In the genomic region with DNA sequence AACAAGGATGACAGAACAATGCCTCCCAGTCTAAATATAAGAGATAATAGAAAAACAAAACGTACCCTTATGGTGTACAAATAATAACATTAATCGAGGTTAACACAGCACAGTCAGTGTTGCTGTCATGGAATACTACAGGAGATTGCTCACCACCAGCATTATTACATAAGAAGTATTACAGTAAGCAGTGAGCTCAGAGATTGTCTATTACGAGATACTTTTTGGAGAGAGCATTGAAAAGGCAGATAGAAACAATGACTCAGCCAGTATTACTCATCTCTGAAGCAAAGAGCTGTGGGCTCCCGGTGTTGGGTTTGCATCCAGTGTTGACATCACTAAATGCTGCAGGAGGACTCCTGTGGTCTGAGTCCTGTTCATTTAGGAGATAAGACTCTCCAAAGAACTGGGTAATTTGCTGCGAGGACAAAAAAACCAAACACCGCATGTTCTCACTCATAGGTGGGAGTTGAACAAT, we compare ENCODE assay signal across 1 cellular context.
A peak's percentile ranks its signal among the peaks of the same experiment; 100 is the strongest.
TF ChIP-seq lines count a peak whose summit lies in the region.

No MANE protein-coding gene starts in this region.

TF ChIP-seq in K562, 482 proteins besides CTCF, POLR2A, EP300 and RAD21 (continued from another document and continues in another):
- TF ChIP-seq TEAD1 (CRISPR knock-in tag; IDR thresholded peaks at IDR 0.05) (no peak), C11orf30 (IDR thresholded peaks at IDR 0.05; ENCODE audit: low read depth) (peak; percentile 23; the same call in 1 of the 2 replicates), EWSR1 (IDR thresholded peaks at IDR 0.05; ENCODE audit: borderline replicate concordance, low read depth, partially characterized antibody) (no peak), ZNF707 (CRISPR knock-in tag; conservative IDR thresholded peaks at IDR 0.05) (no peak), BDP1 (IDR thresholded peaks at IDR 0.05; ENCODE audit: insufficient read depth, insufficient read length) (no peak), DDX20 (tag; IDR thresholded peaks at IDR 0.05; ENCODE audit: low read depth) (no peak), ATF1 (CRISPR knock-in tag; IDR thresholded peaks at IDR 0.05) (no peak), ATF1 (tag; IDR thresholded peaks at IDR 0.05) (peak; percentile 36; the same call in 1 of the 2 replicates), GTF2A2 (tag; IDR thresholded peaks at IDR 0.05) (no peak), ARNT (IDR thresholded peaks at IDR 0.05) (no peak), ZNF445 (CRISPR knock-in tag; IDR thresholded peaks at IDR 0.05; ENCODE audit: low read depth) (no peak), ZNF431 (CRISPR knock-in tag; IDR thresholded peaks at IDR 0.05) (no peak), ZNF184 (CRISPR knock-in tag; IDR thresholded peaks at IDR 0.05) (no peak), JUND (IDR thresholded peaks at IDR 0.05; ENCODE audit: borderline replicate concordance, low read depth, low read length) (peak; percentile 71; the same call in 1 of the 2 replicates), JUND (tag; IDR thresholded peaks at IDR 0.05; ENCODE audit: borderline replicate concordance, low read depth, low read length) (peak; percentile 83; the same call in 2 of the 3 replicates), ZC3H4 (CRISPR knock-in tag; IDR thresholded peaks at IDR 0.05; ENCODE audit: borderline replicate concordance) (no peak), CREM (IDR thresholded peaks at IDR 0.05; ENCODE audit: low read depth) (peak; percentile 59; the same call in 1 of the 2 replicates), TAF1 (IDR thresholded peaks at IDR 0.05; ENCODE audit: control insufficient read depth, extremely low read depth, insufficient read depth, low read length, severe bottlenecking) (no peak), ZBTB1 (CRISPR knock-in tag; IDR thresholded peaks at IDR 0.05; ENCODE audit: borderline replicate concordance, low read depth) (no peak), RBFOX2 (IDR thresholded peaks at IDR 0.05; ENCODE audit: low read depth, low read length) (no peak), NFE2 (IDR thresholded peaks at IDR 0.05; ENCODE audit: low read depth) (peak; percentile 42; the same call in 1 of the 2 replicates), CEBPG (CRISPR knock-in tag; IDR thresholded peaks at IDR 0.05) (no peak), CEBPG (tag; conservative IDR thresholded peaks at IDR 0.05 in 1 of 2, IDR thresholded peaks at IDR 0.05 in 1 of 2) (peak in 1 of 2 experiments; percentile 52; a peak in 2 of 4 replicates), MAFG (tag; conservative IDR thresholded peaks at IDR 0.05) (0 out of 2 replicates have a peak, but pooled peaks have one; percentile 15), MTA2 (IDR thresholded peaks at IDR 0.05; ENCODE audit: low read depth) (no peak), DPF2 (IDR thresholded peaks at IDR 0.05) (no peak), TAF9B (IDR thresholded peaks at IDR 0.05; ENCODE audit: partially characterized antibody) (no peak), SUPT5H (IDR thresholded peaks at IDR 0.05) (no peak), PHB (CRISPR knock-in tag; IDR thresholded peaks at IDR 0.05) (no peak), FOS (IDR thresholded peaks at IDR 0.05; ENCODE audit: extremely low read depth, insufficient read length) (no peak), POLR3A (IDR thresholded peaks at IDR 0.05; ENCODE audit: borderline replicate concordance, extremely low read depth, insufficient read depth, insufficient read length) (no peak), JUN (IDR thresholded peaks at IDR 0.05; ENCODE audit: borderline replicate concordance, low read depth, low read length) (peak; percentile 65; the same call in 1 of the 2 replicates), JUN (CRISPR knock-in tag; IDR thresholded peaks at IDR 0.05; ENCODE audit: borderline replicate concordance) (no peak), RNF2 (IDR thresholded peaks at IDR 0.05) (no peak), CCAR2 (IDR thresholded peaks at IDR 0.05; ENCODE audit: low read depth, low read length) (no peak), HDAC3 (IDR thresholded peaks at IDR 0.05; ENCODE audit: borderline replicate concordance, partially characterized antibody) (no peak), NFRKB (IDR thresholded peaks at IDR 0.05; ENCODE audit: low read depth) (no peak), ZNF57 (CRISPR knock-in tag; IDR thresholded peaks at IDR 0.05) (no peak), KLF6 (CRISPR knock-in tag; IDR thresholded peaks at IDR 0.05; ENCODE audit: borderline replicate concordance) (no peak)
- TF ChIP-seq, protein P1, sequence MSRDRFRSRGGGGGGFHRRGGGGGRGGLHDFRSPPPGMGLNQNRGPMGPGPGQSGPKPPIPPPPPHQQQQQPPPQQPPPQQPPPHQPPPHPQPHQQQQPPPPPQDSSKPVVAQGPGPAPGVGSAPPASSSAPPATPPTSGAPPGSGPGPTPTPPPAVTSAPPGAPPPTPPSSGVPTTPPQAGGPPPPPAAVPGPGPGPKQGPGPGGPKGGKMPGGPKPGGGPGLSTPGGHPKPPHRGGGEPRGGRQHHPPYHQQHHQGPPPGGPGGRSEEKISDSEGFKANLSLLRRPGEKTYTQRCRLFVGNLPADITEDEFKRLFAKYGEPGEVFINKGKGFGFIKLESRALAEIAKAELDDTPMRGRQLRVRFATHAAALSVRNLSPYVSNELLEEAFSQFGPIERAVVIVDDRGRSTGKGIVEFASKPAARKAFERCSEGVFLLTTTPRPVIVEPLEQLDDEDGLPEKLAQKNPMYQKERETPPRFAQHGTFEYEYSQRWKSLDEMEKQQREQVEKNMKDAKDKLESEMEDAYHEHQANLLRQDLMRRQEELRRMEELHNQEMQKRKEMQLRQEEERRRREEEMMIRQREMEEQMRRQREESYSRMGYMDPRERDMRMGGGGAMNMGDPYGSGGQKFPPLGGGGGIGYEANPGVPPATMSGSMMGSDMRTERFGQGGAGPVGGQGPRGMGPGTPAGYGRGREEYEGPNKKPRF (IDR thresholded peaks at IDR 0.05; ENCODE audit: low read depth, low read length): no peak
- TF ChIP-seq, protein P2, sequence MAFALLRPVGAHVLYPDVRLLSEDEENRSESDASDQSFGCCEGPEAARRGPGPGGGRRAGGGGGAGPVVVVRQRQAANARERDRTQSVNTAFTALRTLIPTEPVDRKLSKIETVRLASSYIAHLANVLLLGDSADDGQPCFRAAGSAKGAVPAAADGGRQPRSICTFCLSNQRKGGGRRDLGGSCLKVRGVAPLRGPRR (CRISPR knock-in tag; IDR thresholded peaks at IDR 0.05): no peak
- TF ChIP-seq, protein P3, sequence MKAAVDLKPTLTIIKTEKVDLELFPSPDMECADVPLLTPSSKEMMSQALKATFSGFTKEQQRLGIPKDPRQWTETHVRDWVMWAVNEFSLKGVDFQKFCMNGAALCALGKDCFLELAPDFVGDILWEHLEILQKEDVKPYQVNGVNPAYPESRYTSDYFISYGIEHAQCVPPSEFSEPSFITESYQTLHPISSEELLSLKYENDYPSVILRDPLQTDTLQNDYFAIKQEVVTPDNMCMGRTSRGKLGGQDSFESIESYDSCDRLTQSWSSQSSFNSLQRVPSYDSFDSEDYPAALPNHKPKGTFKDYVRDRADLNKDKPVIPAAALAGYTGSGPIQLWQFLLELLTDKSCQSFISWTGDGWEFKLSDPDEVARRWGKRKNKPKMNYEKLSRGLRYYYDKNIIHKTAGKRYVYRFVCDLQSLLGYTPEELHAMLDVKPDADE (conservative IDR thresholded peaks at IDR 0.05; ENCODE audit: control insufficient read depth, low read depth, low read length): no peak
- TF ChIP-seq, protein P4, sequence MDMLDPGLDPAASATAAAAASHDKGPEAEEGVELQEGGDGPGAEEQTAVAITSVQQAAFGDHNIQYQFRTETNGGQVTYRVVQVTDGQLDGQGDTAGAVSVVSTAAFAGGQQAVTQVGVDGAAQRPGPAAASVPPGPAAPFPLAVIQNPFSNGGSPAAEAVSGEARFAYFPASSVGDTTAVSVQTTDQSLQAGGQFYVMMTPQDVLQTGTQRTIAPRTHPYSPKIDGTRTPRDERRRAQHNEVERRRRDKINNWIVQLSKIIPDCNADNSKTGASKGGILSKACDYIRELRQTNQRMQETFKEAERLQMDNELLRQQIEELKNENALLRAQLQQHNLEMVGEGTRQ (CRISPR knock-in tag; IDR thresholded peaks at IDR 0.05): no peak
- TF ChIP-seq, protein P5, sequence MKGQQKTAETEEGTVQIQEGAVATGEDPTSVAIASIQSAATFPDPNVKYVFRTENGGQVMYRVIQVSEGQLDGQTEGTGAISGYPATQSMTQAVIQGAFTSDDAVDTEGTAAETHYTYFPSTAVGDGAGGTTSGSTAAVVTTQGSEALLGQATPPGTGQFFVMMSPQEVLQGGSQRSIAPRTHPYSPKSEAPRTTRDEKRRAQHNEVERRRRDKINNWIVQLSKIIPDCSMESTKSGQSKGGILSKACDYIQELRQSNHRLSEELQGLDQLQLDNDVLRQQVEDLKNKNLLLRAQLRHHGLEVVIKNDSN (CRISPR knock-in tag; IDR thresholded peaks at IDR 0.05): no peak
- TF ChIP-seq, protein P6, sequence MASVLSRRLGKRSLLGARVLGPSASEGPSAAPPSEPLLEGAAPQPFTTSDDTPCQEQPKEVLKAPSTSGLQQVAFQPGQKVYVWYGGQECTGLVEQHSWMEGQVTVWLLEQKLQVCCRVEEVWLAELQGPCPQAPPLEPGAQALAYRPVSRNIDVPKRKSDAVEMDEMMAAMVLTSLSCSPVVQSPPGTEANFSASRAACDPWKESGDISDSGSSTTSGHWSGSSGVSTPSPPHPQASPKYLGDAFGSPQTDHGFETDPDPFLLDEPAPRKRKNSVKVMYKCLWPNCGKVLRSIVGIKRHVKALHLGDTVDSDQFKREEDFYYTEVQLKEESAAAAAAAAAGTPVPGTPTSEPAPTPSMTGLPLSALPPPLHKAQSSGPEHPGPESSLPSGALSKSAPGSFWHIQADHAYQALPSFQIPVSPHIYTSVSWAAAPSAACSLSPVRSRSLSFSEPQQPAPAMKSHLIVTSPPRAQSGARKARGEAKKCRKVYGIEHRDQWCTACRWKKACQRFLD (CRISPR knock-in tag; IDR thresholded peaks at IDR 0.05): no peak
- TF ChIP-seq, protein P7, sequence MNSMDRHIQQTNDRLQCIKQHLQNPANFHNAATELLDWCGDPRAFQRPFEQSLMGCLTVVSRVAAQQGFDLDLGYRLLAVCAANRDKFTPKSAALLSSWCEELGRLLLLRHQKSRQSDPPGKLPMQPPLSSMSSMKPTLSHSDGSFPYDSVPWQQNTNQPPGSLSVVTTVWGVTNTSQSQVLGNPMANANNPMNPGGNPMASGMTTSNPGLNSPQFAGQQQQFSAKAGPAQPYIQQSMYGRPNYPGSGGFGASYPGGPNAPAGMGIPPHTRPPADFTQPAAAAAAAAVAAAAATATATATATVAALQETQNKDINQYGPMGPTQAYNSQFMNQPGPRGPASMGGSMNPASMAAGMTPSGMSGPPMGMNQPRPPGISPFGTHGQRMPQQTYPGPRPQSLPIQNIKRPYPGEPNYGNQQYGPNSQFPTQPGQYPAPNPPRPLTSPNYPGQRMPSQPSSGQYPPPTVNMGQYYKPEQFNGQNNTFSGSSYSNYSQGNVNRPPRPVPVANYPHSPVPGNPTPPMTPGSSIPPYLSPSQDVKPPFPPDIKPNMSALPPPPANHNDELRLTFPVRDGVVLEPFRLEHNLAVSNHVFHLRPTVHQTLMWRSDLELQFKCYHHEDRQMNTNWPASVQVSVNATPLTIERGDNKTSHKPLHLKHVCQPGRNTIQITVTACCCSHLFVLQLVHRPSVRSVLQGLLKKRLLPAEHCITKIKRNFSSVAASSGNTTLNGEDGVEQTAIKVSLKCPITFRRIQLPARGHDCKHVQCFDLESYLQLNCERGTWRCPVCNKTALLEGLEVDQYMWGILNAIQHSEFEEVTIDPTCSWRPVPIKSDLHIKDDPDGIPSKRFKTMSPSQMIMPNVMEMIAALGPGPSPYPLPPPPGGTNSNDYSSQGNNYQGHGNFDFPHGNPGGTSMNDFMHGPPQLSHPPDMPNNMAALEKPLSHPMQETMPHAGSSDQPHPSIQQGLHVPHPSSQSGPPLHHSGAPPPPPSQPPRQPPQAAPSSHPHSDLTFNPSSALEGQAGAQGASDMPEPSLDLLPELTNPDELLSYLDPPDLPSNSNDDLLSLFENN (IDR thresholded peaks at IDR 0.05; ENCODE audit: low read depth in 2 of 2, low read length in 2 of 2): no peak
- TF ChIP-seq, protein P8, sequence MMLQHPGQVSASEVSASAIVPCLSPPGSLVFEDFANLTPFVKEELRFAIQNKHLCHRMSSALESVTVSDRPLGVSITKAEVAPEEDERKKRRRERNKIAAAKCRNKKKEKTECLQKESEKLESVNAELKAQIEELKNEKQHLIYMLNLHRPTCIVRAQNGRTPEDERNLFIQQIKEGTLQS (IDR thresholded peaks at IDR 0.05): peak; percentile 86
- TF ChIP-seq, protein P8 (CRISPR knock-in tag; conservative IDR thresholded peaks at IDR 0.05): no peak
- TF ChIP-seq, protein P9, sequence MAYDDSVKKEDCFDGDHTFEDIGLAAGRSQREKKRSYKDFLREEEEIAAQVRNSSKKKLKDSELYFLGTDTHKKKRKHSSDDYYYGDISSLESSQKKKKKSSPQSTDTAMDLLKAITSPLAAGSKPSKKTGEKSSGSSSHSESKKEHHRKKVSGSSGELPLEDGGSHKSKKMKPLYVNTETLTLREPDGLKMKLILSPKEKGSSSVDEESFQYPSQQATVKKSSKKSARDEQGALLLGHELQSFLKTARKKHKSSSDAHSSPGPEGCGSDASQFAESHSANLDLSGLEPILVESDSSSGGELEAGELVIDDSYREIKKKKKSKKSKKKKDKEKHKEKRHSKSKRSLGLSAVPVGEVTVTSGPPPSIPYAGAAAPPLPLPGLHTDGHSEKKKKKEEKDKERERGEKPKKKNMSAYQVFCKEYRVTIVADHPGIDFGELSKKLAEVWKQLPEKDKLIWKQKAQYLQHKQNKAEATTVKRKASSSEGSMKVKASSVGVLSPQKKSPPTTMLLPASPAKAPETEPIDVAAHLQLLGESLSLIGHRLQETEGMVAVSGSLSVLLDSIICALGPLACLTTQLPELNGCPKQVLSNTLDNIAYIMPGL (CRISPR knock-in tag; IDR thresholded peaks at IDR 0.05): no peak
- TF ChIP-seq, protein P10, sequence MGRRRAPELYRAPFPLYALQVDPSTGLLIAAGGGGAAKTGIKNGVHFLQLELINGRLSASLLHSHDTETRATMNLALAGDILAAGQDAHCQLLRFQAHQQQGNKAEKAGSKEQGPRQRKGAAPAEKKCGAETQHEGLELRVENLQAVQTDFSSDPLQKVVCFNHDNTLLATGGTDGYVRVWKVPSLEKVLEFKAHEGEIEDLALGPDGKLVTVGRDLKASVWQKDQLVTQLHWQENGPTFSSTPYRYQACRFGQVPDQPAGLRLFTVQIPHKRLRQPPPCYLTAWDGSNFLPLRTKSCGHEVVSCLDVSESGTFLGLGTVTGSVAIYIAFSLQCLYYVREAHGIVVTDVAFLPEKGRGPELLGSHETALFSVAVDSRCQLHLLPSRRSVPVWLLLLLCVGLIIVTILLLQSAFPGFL (CRISPR knock-in tag; IDR thresholded peaks at IDR 0.05): no peak
- TF ChIP-seq, protein P11, sequence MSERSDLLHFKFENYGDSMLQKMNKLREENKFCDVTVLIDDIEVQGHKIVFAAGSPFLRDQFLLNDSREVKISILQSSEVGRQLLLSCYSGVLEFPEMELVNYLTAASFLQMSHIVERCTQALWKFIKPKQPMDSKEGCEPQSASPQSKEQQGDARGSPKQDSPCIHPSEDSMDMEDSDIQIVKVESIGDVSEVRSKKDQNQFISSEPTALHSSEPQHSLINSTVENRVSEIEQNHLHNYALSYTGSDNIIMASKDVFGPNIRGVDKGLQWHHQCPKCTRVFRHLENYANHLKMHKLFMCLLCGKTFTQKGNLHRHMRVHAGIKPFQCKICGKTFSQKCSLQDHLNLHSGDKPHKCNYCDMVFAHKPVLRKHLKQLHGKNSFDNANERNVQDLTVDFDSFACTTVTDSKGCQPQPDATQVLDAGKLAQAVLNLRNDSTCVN (CRISPR knock-in tag; IDR thresholded peaks at IDR 0.05): no peak
